ENCODE assay signal across 9 cellular contexts in the genomic region with DNA sequence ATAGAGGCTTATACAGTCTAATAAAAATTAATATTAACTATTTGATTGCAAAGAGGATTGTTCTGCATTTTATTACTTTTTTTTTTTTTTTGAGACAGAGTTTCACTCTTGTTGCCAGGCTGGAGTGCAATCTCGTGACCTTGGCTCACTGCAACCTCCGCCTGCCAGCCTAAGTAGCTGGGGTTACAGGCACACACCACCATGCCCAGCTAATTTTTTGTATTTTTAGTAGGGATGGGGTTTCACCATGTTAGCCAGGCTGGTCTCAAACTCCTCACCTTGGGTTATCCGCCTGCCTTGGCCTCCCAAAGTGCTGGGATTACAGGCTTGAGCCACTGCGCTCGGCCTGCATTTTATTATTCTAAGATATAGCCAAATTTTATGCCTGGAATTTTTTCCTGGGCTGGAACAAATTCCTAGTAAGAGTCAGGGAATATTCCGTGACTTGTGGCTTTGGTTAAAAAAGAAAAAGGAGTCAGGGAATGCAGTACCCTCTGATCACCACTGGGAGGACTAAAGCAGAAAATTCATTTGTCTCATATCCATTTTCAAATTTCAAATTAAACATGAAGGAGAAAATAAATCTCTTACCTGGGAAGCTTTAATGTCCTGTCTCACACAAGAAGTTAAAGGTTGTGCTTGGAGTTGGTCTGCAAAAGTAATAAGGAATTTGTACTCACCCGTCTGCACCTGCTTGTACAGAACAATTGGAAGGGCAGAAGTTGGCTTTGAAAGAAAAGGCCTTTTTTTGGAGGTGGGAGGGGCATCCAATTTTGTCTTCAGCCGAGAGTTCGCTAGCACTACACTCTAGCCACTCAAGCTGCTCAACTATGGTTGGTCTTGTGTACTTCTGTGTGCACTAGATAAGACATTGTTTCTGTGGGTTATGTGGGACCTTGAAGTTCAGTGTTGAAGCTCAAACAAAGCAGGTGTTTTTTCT. TPM values are rescaled to one million over a fixed set of nuclear protein-coding genes. Genes with fewer than 3 reads are reported as not detected.
DNase-seq lines count a peak whose midpoint lies in the region; ATAC-seq, FAIRE-seq and TF ChIP-seq lines count a peak whose summit lies in the region.
"Had no signal": no experiment of that assay in that cellular context is flagged by ENCODE, and none has a peak within 500 bp of the region (broad histone marks: within the 10 kb centered on the region; RNA-seq: fewer than 3 reads in every experiment).

No MANE protein-coding gene starts in this region.

- POLR2A ChIA-PET in K562 (lab: Yijun Ruan, JAX) = interaction anchor here (0.6 to 2.3 kb wide), 9 partner anchors 15 to 1297 kb away, joined by 3 to 7 read pairs (median 3); a partner anchor contains a TSS

- peak; percentile 98 for FAIRE-seq in K562 (lab: Jason Lieb, UNC)
- FAIRE-seq: A204.1 had no signal

- H3K79me2 ChIP-seq in K562 (ENCODE audit: control insufficient read depth, insufficient read depth, low read length) = peaks cover 93% of the 10 kb centered on the region

- H3K27me3 ChIP-seq in K562 (ENCODE audit: control insufficient read depth in 2 of 2, insufficient read depth in 2 of 2, low read length in 2 of 2) = no peaks in the 10 kb centered on the region
- H3K27me3 ChIP-seq in uterus = no peaks in the 10 kb centered on the region

- TF ChIP-seq POLR2A in K562 (conservative IDR thresholded peaks at IDR 0.05) = no peak
- no peak for TF ChIP-seq POLR2A in uterus (IDR thresholded peaks at IDR 0.05)

- peak overlapping the region; percentile 63; the same call in 1 of the 2 replicates for H3K4me2 ChIP-seq in K562 (ENCODE audit: insufficient read depth, low read length)

- no peak overlapping the region for H2AFZ ChIP-seq in K562 (ENCODE audit: low read depth, low read length)

- 0 out of 3 replicates have a peak, but pooled peaks cover 2% of the 10 kb centered on the region for H3K36me3 ChIP-seq in K562 (ENCODE audit: control insufficient read depth, insufficient read depth, low read length)
- no peaks in the 10 kb centered on the region for H3K36me3 ChIP-seq in uterus

- in situ Hi-C loops in K562 (cut with MboI) = no loop called here

- DNase-seq in DMS 273 (lab: John Stamatoyannopoulos, UW; ENCODE audit: unreplicated experiment) (peak; percentile 47), DMS 273 treated with DMSO at 0.1 percent for 48 hours (lab: John Stamatoyannopoulos, UW) (no peak), Kasumi-1 (lab: John Stamatoyannopoulos, UW) (peak; percentile 40 to 58), K562 (ENCODE audit: extremely low read depth in 1 of 4, low spot score in 3 of 4) (peak; percentile 44 to 88 (median 66)), left kidney (ENCODE audit: low read depth, low spot score) (peak; percentile 45), uterus (no peak), HPDE6-E6E7 (ENCODE audit: extremely low spot score) (no peak)

- peaks cover 8 to 41% of the 10 kb centered on the region in 2 experiments for H3K4me1 ChIP-seq in K562 (replicated peaks in 1 of 2; ENCODE audit: control insufficient read depth in 2 of 2, insufficient read depth in 2 of 2, low read length in 2 of 2)
- peaks cover 6 to 10% of the 10 kb centered on the region in 2 donors for H3K4me1 ChIP-seq in uterus

- peak overlapping the region; percentile 17 to 52; a peak in 1 of 4 replicates for H3K9ac ChIP-seq in K562 (ENCODE audit: insufficient read depth in 1 of 2, low read depth in 2 of 2, low read length in 2 of 2)

- TF ChIP-seq RAD21 in K562 (CRISPR knock-in tag; conservative IDR thresholded peaks at IDR 0.05 in 1 of 2, IDR thresholded peaks at IDR 0.05 in 1 of 2) = peak; percentile 35 to 45

- 34% methylated on average over 5 of the region's 9 CpGs for WGBS in K562 (ENCODE audit: insufficient coverage, low coverage, missing lambda C conversion rate)

- BruUV-seq in K562 (replicated peaks; lab: Mats Ljungman, UMichigan) = no TSS peak

- peak; percentile 3 to 62 (median 59); a peak in 4 of 6 replicates for TF ChIP-seq CTCF in K562 (IDR thresholded peaks at IDR 0.05 in 2 of 3, conservative IDR thresholded peaks at IDR 0.05 in 1 of 3; ENCODE audit: insufficient read depth in 2 of 3, low read depth in 1 of 3, low read length in 3 of 3)
- TF ChIP-seq CTCF in uterus (IDR thresholded peaks at IDR 0.05) = peak; percentile 64 to 77 (median 70)

- H3K27ac ChIP-seq in K562 (ENCODE audit: extremely low read depth, low read depth, low read length) = peak overlapping the region; percentile 65; the same call in 1 of the 3 replicates
- H3K27ac ChIP-seq in uterus = peak overlapping the region; percentile 49 to 52

- CTCF ChIA-PET in K562 (lab: Yijun Ruan, JAX; ENCODE audit: low intra/inter-chr PET ratio) = no interaction called here

- peak; percentile 74 for TF ChIP-seq EP300 in K562 (IDR thresholded peaks at IDR 0.05; ENCODE audit: low read length)

- H3K9me1 ChIP-seq in K562 (ENCODE audit: control insufficient read depth, insufficient read depth, low read length) = no peaks in the 10 kb centered on the region

- ATAC-seq in K562 = peak; percentile 92
- no peak for ATAC-seq in HG03439 (IDR thresholded peaks at IDR 0.05; ENCODE audit: unreplicated experiment)

- peaks cover 13% of the 10 kb centered on the region for H4K20me1 ChIP-seq in K562 (replicated peaks; ENCODE audit: control insufficient read depth, insufficient read depth, low read length)

- intact Hi-C loops in K562 (cut with micrococcal nuclease) (loop anchor here (5.0 to 10.0 kb wide), 3 partner anchors 33 to 131 kb away; a partner anchor contains a TSS), uterus (cut with DNase I; ENCODE audit: low total_unique reads) (no loop called here)

- H3K9me3 ChIP-seq in K562 (replicated peaks; ENCODE audit: control insufficient read depth, insufficient read depth, low read depth, low read length) = no peaks in the 10 kb centered on the region; the same call in 1 of the 2 replicates
- H3K9me3 ChIP-seq in uterus = no peaks in the 10 kb centered on the region

- H3K4me3 ChIP-seq in K562 (no peak overlapping the region; the same call in 1 of the 2 replicates), uterus (no peak overlapping the region)

TF ChIP-seq in K562, 482 proteins besides CTCF, POLR2A, EP300 and RAD21 (continues in another document):
- TF ChIP-seq ZNF766 (CRISPR knock-in tag; conservative IDR thresholded peaks at IDR 0.05) = peak; percentile 66
- TF ChIP-seq RCOR1 (IDR thresholded peaks at IDR 0.05; ENCODE audit: borderline replicate concordance in 1 of 2, low read depth in 2 of 2, low read length in 2 of 2) = peak in 1 of 2 experiments; percentile 80; a peak in 3 of 4 replicates
- TF ChIP-seq TAL1 (IDR thresholded peaks at IDR 0.05) = peak; percentile 82
- TF ChIP-seq TBP (optimal IDR thresholded peaks at IDR 0.05; ENCODE audit: low read depth, low read length) = no peak

RNA-seq across cellular contexts. Expression of a gene that starts 8.7 kb away (rescaled TPM):
- 157 and 305 TPM in 2 replicates for total RNA-seq in K562 (2011; cell fraction: chromatin; rRNA removed; ENCODE audit: low replicate concordance)
- 86.7 and 110 TPM in 2 replicates for total RNA-seq in K562 (2011; cell fraction: nucleolus; rRNA removed)
- total RNA-seq in K562 (2011; cell fraction: nucleoplasm; rRNA removed) = 139 and 215 TPM in 2 replicates
- total RNA-seq in K562 (2014; rRNA removed) (47.9 and 49.5 TPM in 2 replicates), K562 (2014; rRNA removed; fragmentation: Illumina TruSeq; extraction: Trizol) (57.5 and 60.4 TPM in 2 replicates), K562 (2015; rRNA removed; fragmentation: Illumina TruSeq; extraction: Trizol) (52.1 and 56.3 TPM in 2 replicates), K562 (2021) (54.1 and 63.1 TPM in 2 replicates), uterus (100 to 1,000 TPM in 2 of 4 donors, 10 to 100 TPM in 2; 50.7 to 111 (median 89.1) TPM)
- polyA plus RNA-seq in K562 (2011; rRNA removed) (60.7 and 68.7 TPM in 2 replicates), K562 (2014; fragmentation: Illumina TruSeq; extraction: Trizol) (54.9 and 65.3 TPM in 2 replicates), K562 (2014; fragmentation: Nextera tagmentation; extraction: Ambion mirVana) (10 to 100 TPM; 10.1 to 18.2 TPM), K562 (2014; rRNA removed) (53.2 and 55.1 TPM in 2 replicates)
- 29.4 and 31.3 TPM in 2 replicates for polyA plus RNA-seq in K562 (2011; cell fraction: cytosol; rRNA removed)
- 59.4 and 59.9 TPM in 2 replicates for polyA plus RNA-seq in K562 (2011; cell fraction: nucleus; rRNA removed)
- 41.6 and 49.0 TPM in 2 replicates for polyA plus RNA-seq in K562 (2012)
- polyA minus RNA-seq in K562 (2011; rRNA and poly(A)+ RNA removed) = 95.3 and 99.4 TPM in 2 replicates
- 20.8 and 26.0 TPM in 2 replicates for polyA minus RNA-seq in K562 (2011; cell fraction: cytosol; rRNA and poly(A)+ RNA removed)
- polyA minus RNA-seq in K562 (2011; cell fraction: nucleus; rRNA and poly(A)+ RNA removed) = 54.3 and 101 TPM in 2 replicates

RNA-seq across cellular contexts. Expression of a gene that starts 59.9 kb away (rescaled TPM):
- 338 and 574 TPM in 2 replicates for total RNA-seq in K562 (2011; cell fraction: chromatin; rRNA removed; ENCODE audit: low replicate concordance)
- total RNA-seq in K562 (2011; cell fraction: nucleolus; rRNA removed) = 188 and 198 TPM in 2 replicates
- 241 and 245 TPM in 2 replicates for total RNA-seq in K562 (2011; cell fraction: nucleoplasm; rRNA removed)
- total RNA-seq in K562 (2014; rRNA removed) (118 and 174 TPM in 2 replicates), K562 (2014; rRNA removed; fragmentation: Illumina TruSeq; extraction: Trizol) (197 and 205 TPM in 2 replicates), K562 (2015; rRNA removed; fragmentation: Illumina TruSeq; extraction: Trizol) (176 and 190 TPM in 2 replicates), K562 (2021) (278 and 314 TPM in 2 replicates), uterus (100 to 1,000 TPM in 2 of 4 donors, 10 to 100 TPM in 2; 66.5 to 159 (median 113) TPM)
- polyA plus RNA-seq in K562 (2011; rRNA removed) (347 and 442 TPM in 2 replicates), K562 (2014; fragmentation: Illumina TruSeq; extraction: Trizol) (192 and 286 TPM in 2 replicates), K562 (2014; fragmentation: Nextera tagmentation; extraction: Ambion mirVana) (100 to 1,000 TPM in 1 of 2 experiments, 10 to 100 TPM in 1; 92.7 to 126 TPM), K562 (2014; rRNA removed) (134 and 152 TPM in 2 replicates)
- 171 and 226 TPM in 2 replicates for polyA plus RNA-seq in K562 (2011; cell fraction: cytosol; rRNA removed)
- 223 and 263 TPM in 2 replicates for polyA plus RNA-seq in K562 (2011; cell fraction: nucleus; rRNA removed)
- 203 and 316 TPM in 2 replicates for polyA plus RNA-seq in K562 (2012)
- 449 and 508 TPM in 2 replicates for polyA minus RNA-seq in K562 (2011; rRNA and poly(A)+ RNA removed)
- 113 and 158 TPM in 2 replicates for polyA minus RNA-seq in K562 (2011; cell fraction: cytosol; rRNA and poly(A)+ RNA removed)
- polyA minus RNA-seq in K562 (2011; cell fraction: nucleus; rRNA and poly(A)+ RNA removed) = 117 and 192 TPM in 2 replicates

Comparison
In these comparisons a context has a peak if more than half of its experiments do, and no peak if none do; other contexts are left out.
1. DNase-seq: peak in DMS 273 (single experiment), Kasumi-1 (2 of 2), K562 (4 of 4) and left kidney (single experiment); none in DMS 273 treated with DMSO at 0.1 percent for 48 hours (single experiment), uterus (0 of 2) and HPDE6-E6E7 (single experiment).